In the genomic region with DNA sequence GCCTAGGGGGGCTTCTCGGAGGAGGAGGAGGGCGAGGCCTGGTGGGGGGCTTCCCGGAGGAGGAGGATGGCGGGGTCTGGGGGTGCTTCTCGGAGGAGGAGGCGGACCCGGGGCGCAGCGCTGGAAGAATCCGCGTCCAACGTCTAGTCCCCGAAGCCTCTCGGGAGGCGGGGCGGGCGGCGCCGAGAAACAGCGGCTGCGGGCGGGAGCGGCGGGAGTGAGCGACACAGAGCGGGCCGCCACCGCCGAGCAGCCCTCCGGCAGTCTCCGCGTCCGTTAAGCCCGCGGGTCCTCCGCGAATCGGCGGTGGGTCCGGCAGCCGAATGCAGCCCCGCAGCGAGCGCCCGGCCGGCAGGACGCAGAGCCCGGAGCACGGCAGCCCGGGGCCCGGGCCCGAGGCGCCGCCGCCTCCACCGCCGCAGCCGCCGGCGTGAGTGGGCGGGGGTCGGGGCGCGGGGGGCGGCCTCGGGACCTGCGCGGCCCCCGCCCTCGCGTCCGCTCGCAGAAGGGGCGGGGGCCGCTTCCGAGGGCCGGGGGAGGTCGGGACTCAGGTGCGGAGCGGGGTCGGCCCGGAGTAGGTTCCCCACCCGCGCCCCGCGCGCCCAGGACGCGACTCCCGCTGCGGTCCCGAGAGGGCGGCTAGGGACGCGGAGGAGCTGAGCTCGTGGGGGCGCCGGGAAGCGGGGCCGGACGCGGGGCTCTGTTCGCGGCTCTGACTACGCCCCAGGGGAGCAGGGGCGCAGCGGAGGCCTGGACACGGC, we compare ENCODE assay signal across 8 cellular contexts. TPM values are rescaled to one million over a fixed set of nuclear protein-coding genes. Genes with fewer than 3 reads are reported as not detected.
DNase-seq lines count a peak whose midpoint lies in the region; ATAC-seq, FAIRE-seq and TF ChIP-seq lines count a peak whose summit lies in the region.

A gene (plus strand): TSS at position 214 of the 761 bp plus-strand sequence. CDS start 110 bp downstream, at position 324.

- peak; percentile 31 for DNase-seq in DMS114 treated with DMSO at 0.1 percent for 48 hours (lab: John Stamatoyannopoulos, UW; ENCODE audit: unreplicated experiment)
- peak; percentile 60 for DNase-seq in H4 (ENCODE audit: low spot score)
- DNase-seq in NCI-H460 (ENCODE audit: extremely low read depth, low read depth): no peak
- peak; percentile 75 for DNase-seq in activated CD4-positive, alpha-beta T cell treated with anti-CD3 and anti-CD28 coated beads, Interleukin-2, amount 50 U/mL, for 1 hour
- peak; percentile 24 for DNase-seq in dedifferentiated amniotic fluid mesenchymal stem cell (ENCODE audit: extremely low spot score)
- peak; percentile 32 for DNase-seq in HepG2 (ENCODE audit: low spot score)
- DNase-seq in stimulated activated CD4-positive, alpha-beta T cell treated with anti-CD3 and anti-CD28 coated beads, Interleukin-4, amount 100 ng/mL, for 1 hour: peak; percentile 87

- TF ChIP-seq CTCF in HepG2 (CRISPR knock-in tag; IDR thresholded peaks at IDR 0.05): no peak; the same call in 1 of the 2 replicates

- H3K4me3 ChIP-seq in HepG2 (replicated peaks in 1 of 3; ENCODE audit: insufficient read depth in 1 of 3, low read depth in 2 of 3, low read length in 3 of 3): peak within 1 kb of the TSS; percentile 83 to 100 (median 99)

- H3K9me3 ChIP-seq in HepG2 (ENCODE audit: low read length): no peaks in the 10 kb centered on the region

- no peak within 1 kb of the TSS for H3K27ac ChIP-seq in HepG2 (ENCODE audit: extremely low read length, insufficient read depth, low read length)

- intact Hi-C loops in HepG2 (cut with micrococcal nuclease; ENCODE audit: unreplicated experiment): no loop called here

- peaks cover 0 to 4% of the 10 kb centered on the region in 2 experiments; a peak in 1 of 5 replicates for H3K27me3 ChIP-seq in HepG2 (ENCODE audit: control insufficient read depth in 1 of 2, insufficient read depth in 2 of 2, low read length in 2 of 2)

- POLR2A ChIA-PET in HepG2 (lab: Yijun Ruan, JAX): no interaction called here

- CTCF ChIA-PET in HepG2 (lab: Yijun Ruan, JAX; ENCODE audit: low intra/inter-chr PET ratio, low total read pairs): no interaction called here

- H3K9ac ChIP-seq in HepG2 (ENCODE audit: insufficient read depth, low read depth, low read length): peak within 1 kb of the TSS; percentile 75

- TF ChIP-seq POLR2A in HepG2 (IDR thresholded peaks at IDR 0.05; ENCODE audit: insufficient read depth in 1 of 2, low read depth in 2 of 2, low read length in 2 of 2): no peak

- in situ Hi-C loops in HepG2 (cut with HindIII; ENCODE audit: extremely low pct_ligation_motif_present, low pct_unique_long_range_greater_than_20kb): no loop called here

- no peak for FAIRE-seq in HepG2 (lab: Jason Lieb, UNC)

- peaks cover 9 to 24% of the 10 kb centered on the region in 2 experiments for H3K36me3 ChIP-seq in HepG2 (replicated peaks in 1 of 2; ENCODE audit: control insufficient read depth in 1 of 2, insufficient read depth in 2 of 2, low read length in 2 of 2)

- TF ChIP-seq RAD21 in HepG2 (CRISPR knock-in tag; IDR thresholded peaks at IDR 0.05): no peak

- peak; percentile 69 for ATAC-seq in HepG2
- ATAC-seq in HG03039 (IDR thresholded peaks at IDR 0.05; ENCODE audit: unreplicated experiment): no peak

- H4K20me1 ChIP-seq in HepG2 (ENCODE audit: insufficient read depth, low read length): peaks cover 13% of the 10 kb centered on the region

- 2% methylated on average over 13 of the region's 108 CpGs for WGBS in HepG2 (ENCODE audit: low lambda C conversion rate)

- TF ChIP-seq EP300 in HepG2 (IDR thresholded peaks at IDR 0.05; ENCODE audit: low read depth in 2 of 2, low read length in 2 of 2) (no peak), HepG2 (CRISPR knock-in tag; IDR thresholded peaks at IDR 0.05; ENCODE audit: borderline replicate concordance) (no peak)

- peak within 1 kb of the TSS; percentile 88 for H3K4me2 ChIP-seq in HepG2 (ENCODE audit: low read depth, low read length)

- H3K79me2 ChIP-seq in HepG2 (ENCODE audit: insufficient read depth, low read length): peaks cover 21% of the 10 kb centered on the region

- no TSS peak for BruUV-seq in HepG2 (replicated peaks; lab: Mats Ljungman, UMichigan)

- H3K4me1 ChIP-seq in HepG2 (ENCODE audit: insufficient read depth, low read length): peaks cover 18% of the 10 kb centered on the region

- no peak within 1 kb of the TSS for H2AFZ ChIP-seq in HepG2 (ENCODE audit: low read length)

TF ChIP-seq in HepG2, 621 proteins besides CTCF, POLR2A, EP300 and RAD21 (continues in another document):
- TF ChIP-seq, protein P1, sequence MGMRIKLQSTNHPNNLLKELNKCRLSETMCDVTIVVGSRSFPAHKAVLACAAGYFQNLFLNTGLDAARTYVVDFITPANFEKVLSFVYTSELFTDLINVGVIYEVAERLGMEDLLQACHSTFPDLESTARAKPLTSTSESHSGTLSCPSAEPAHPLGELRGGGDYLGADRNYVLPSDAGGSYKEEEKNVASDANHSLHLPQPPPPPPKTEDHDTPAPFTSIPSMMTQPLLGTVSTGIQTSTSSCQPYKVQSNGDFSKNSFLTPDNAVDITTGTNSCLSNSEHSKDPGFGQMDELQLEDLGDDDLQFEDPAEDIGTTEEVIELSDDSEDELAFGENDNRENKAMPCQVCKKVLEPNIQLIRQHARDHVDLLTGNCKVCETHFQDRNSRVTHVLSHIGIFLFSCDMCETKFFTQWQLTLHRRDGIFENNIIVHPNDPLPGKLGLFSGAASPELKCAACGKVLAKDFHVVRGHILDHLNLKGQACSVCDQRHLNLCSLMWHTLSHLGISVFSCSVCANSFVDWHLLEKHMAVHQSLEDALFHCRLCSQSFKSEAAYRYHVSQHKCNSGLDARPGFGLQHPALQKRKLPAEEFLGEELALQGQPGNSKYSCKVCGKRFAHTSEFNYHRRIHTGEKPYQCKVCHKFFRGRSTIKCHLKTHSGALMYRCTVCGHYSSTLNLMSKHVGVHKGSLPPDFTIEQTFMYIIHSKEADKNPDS (CRISPR knock-in tag; IDR thresholded peaks at IDR 0.05): no peak
- TF ChIP-seq, protein P2, sequence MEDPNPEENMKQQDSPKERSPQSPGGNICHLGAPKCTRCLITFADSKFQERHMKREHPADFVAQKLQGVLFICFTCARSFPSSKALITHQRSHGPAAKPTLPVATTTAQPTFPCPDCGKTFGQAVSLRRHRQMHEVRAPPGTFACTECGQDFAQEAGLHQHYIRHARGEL (CRISPR knock-in tag; IDR thresholded peaks at IDR 0.05): no peak
- TF ChIP-seq SRY (CRISPR knock-in tag; IDR thresholded peaks at IDR 0.05) (no peak), GTF2F1 (IDR thresholded peaks at IDR 0.05; ENCODE audit: low read length) (no peak), SUZ12 (IDR thresholded peaks at IDR 0.05; ENCODE audit: low read depth, low read length) (no peak), ZSCAN21 (CRISPR knock-in tag; IDR thresholded peaks at IDR 0.05; ENCODE audit: borderline replicate concordance) (peak; percentile 71; the same call in 1 of the 2 replicates), ZBTB1 (CRISPR knock-in tag; IDR thresholded peaks at IDR 0.05; ENCODE audit: borderline replicate concordance) (no peak), NFE2L1 (CRISPR knock-in tag; IDR thresholded peaks at IDR 0.05; ENCODE audit: borderline replicate concordance) (no peak), CHD2 (IDR thresholded peaks at IDR 0.05; ENCODE audit: low read depth, low read length) (no peak)

RNA-seq across cellular contexts. Expression of the gene that starts here (rescaled TPM):
- 1.9 and 5.7 TPM in 2 replicates for total RNA-seq in H4 (2014; rRNA removed; shearing (Covaris generic))
- 7.2 and 10.1 TPM in 2 replicates for total RNA-seq in NCI-H460 (2014; rRNA removed; shearing (Covaris generic))
- 215 and 308 TPM in 2 replicates for polyA plus RNA-seq in NCI-H460 (2014; cell fraction: nucleus; rRNA removed)
- 2.8 and 9.3 TPM in 2 replicates for total RNA-seq in HepG2 (2016; rRNA removed; fragmentation: Illumina TruSeq; extraction: Trizol)
- 4.5 and 5.0 TPM in 2 replicates for total RNA-seq in HepG2 (2016; cell fraction: cytosol; rRNA removed; fragmentation: Illumina TruSeq; extraction: Trizol; ENCODE audit: low read depth)
- 2.4 and 10.3 TPM in 2 replicates for total RNA-seq in HepG2 (2016; cell fraction: insoluble cytoplasmic fraction; rRNA removed; fragmentation: Illumina TruSeq; extraction: Trizol)
- total RNA-seq in HepG2 (2016; cell fraction: membrane; rRNA removed; fragmentation: Illumina TruSeq; extraction: Trizol): 2.6 and 2.8 TPM in 2 replicates
- 14.8 and 15.9 TPM in 2 replicates for total RNA-seq in HepG2 (2016; cell fraction: nucleus; rRNA removed; fragmentation: Illumina TruSeq; extraction: Trizol)
- polyA plus RNA-seq in HepG2 (2011; rRNA removed): 24.7 and 31.4 TPM in 2 replicates
- polyA plus RNA-seq in HepG2 (2011; cell fraction: cytosol; rRNA removed): 6.8 and 12.3 TPM in 2 replicates
- 590 and 778 TPM in 2 replicates for polyA plus RNA-seq in HepG2 (2011; cell fraction: nucleus; rRNA removed)
- 11.7 and 19.1 TPM in 2 replicates for polyA plus RNA-seq in HepG2 (2012)
- 1.1 and 1.3 TPM in 2 replicates for polyA plus RNA-seq in HepG2 (2016; cell fraction: cytosol; fragmentation: Illumina TruSeq; extraction: Trizol; ENCODE audit: low read depth)
- polyA plus RNA-seq in HepG2 (2016; cell fraction: insoluble cytoplasmic fraction; fragmentation: Illumina TruSeq; extraction: Trizol; ENCODE audit: low read depth): 3.4 and 3.7 TPM in 2 replicates
- 1.9 and 2.4 TPM in 2 replicates for polyA plus RNA-seq in HepG2 (2016; cell fraction: membrane; fragmentation: Illumina TruSeq; extraction: Trizol; ENCODE audit: low read depth)
- polyA plus RNA-seq in HepG2 (2016; cell fraction: nucleus; fragmentation: Illumina TruSeq; extraction: Trizol; ENCODE audit: insufficient read depth, low read depth): 71.9 and 74.8 TPM in 2 replicates
- 4.3 and 19.5 TPM in 2 replicates for polyA minus RNA-seq in HepG2 (2011; rRNA and poly(A)+ RNA removed; ENCODE audit: low replicate concordance)
- 4.6 and 4.9 TPM in 2 replicates for polyA minus RNA-seq in HepG2 (2011; cell fraction: cytosol; rRNA and poly(A)+ RNA removed)
- polyA minus RNA-seq in HepG2 (2011; cell fraction: nucleus; rRNA and poly(A)+ RNA removed): 24.9 and 31.0 TPM in 2 replicates
